In genomic region chr1:178066904-178067531, GRCh38 we compare ENCODE assay signal across 10 cellular contexts. TPM values are rescaled to one million over a fixed set of nuclear protein-coding genes. Genes with fewer than 3 reads are reported as not detected.
DNase-seq lines count a peak whose midpoint lies in the region; ATAC-seq and TF ChIP-seq lines count a peak whose summit lies in the region.
"Had no signal": no experiment of that assay in that cellular context is flagged by ENCODE, and none has a peak within 500 bp of the region (broad histone marks: within the 10 kb centered on the region; RNA-seq: fewer than 3 reads in every experiment).

No MANE protein-coding gene starts in this region.

- no peaks in the 10 kb centered on the region for H3K4me1 Mint-ChIP-seq in endothelial cell (ENCODE audit: unreplicated experiment)
- H3K4me1 Mint-ChIP-seq in naive thymus-derived CD8-positive, alpha-beta T cell, result peaks cover 0 to 6% (median under 1%) of the 10 kb centered on the region in 4 donors

- H3K27me3 Mint-ChIP-seq in endothelial cell (ENCODE audit: unreplicated experiment), result no peaks in the 10 kb centered on the region
- H3K27me3 Mint-ChIP-seq in naive thymus-derived CD8-positive, alpha-beta T cell, result peaks cover 0 to 2% (median 0%) of the 10 kb centered on the region in 5 donors

- POLR2A ChIA-PET in naive thymus-derived CD8-positive, alpha-beta T cell (lab: Charles Lee), result no interaction called here

- H3K27ac ChIP-seq in cingulate gyrus (ENCODE audit: low read depth, low read length), result peak overlapping the region; percentile 22

- DNase-seq in endothelial cell (ENCODE audit: low spot score) (no peak), HPDE6-E6E7 (ENCODE audit: extremely low spot score) (no peak), retina (no peak)
- DNase-seq in naive thymus-derived CD8-positive, alpha-beta T cell, result no peak
- DNase-seq: DMS 273 treated with DMSO at 0.1 percent for 48 hours; stimulated activated CD8-positive, alpha-beta memory T cell treated with anti-CD3 and anti-CD28 coated beads, Interleukin-4, amount 100 ng/mL, for 48 hours had no signal

- H3K36me3 Mint-ChIP-seq in endothelial cell (ENCODE audit: low read depth, unreplicated experiment), result no peaks in the 10 kb centered on the region
- H3K36me3 Mint-ChIP-seq in naive thymus-derived CD8-positive, alpha-beta T cell, result peaks cover 0 to 5% (median 0%) of the 10 kb centered on the region in 3 donors

- no peak for TF ChIP-seq CTCF in endothelial cell (IDR thresholded peaks at IDR 0.05; ENCODE audit: unreplicated experiment)

- no peak overlapping the region for H3K27ac Mint-ChIP-seq in endothelial cell (ENCODE audit: unreplicated experiment)
- H3K27ac Mint-ChIP-seq in naive thymus-derived CD8-positive, alpha-beta T cell, result no peak overlapping the region

- no peak overlapping the region for H3K4me3 Mint-ChIP-seq in endothelial cell (ENCODE audit: unreplicated experiment)
- no peak overlapping the region for H3K4me3 Mint-ChIP-seq in naive thymus-derived CD8-positive, alpha-beta T cell

- no peaks in the 10 kb centered on the region for H3K9me3 Mint-ChIP-seq in endothelial cell (ENCODE audit: unreplicated experiment)
- H3K9me3 Mint-ChIP-seq in naive thymus-derived CD8-positive, alpha-beta T cell, result peaks cover 0 to 30% (median 0%) of the 10 kb centered on the region in 9 donors

- ATAC-seq in GM18517 (IDR thresholded peaks at IDR 0.05; ENCODE audit: unreplicated experiment), result peak; percentile 99
- peak; percentile 94 for ATAC-seq in GM21619 (IDR thresholded peaks at IDR 0.05; ENCODE audit: unreplicated experiment)
- ATAC-seq in HG03354 (IDR thresholded peaks at IDR 0.05; ENCODE audit: poor library complexity, severe bottlenecking, unreplicated experiment), result peak; percentile 99
- ATAC-seq in naive thymus-derived CD8-positive, alpha-beta T cell, result no peak

RNA-seq across cellular contexts. Expression of gene RASAL2, which starts 26.9 kb away (rescaled TPM):
- total RNA-seq in endothelial cell (ENCODE audit: unreplicated experiment), result 82.1 TPM
- not detected for total RNA-seq in naive thymus-derived CD8-positive, alpha-beta T cell
- polyA plus RNA-seq in naive thymus-derived CD8-positive, alpha-beta T cell, result not detected

Comparison
In these comparisons a context has a peak if more than half of its experiments do, and no peak if none do; other contexts are left out.
1. ATAC-seq: peak in GM18517 (single experiment), GM21619 (single experiment) and HG03354 (single experiment); none in naive thymus-derived CD8-positive, alpha-beta T cell (0 of 2).
2. RNA of gene RASAL2, which starts 26.9 kb away (total RNA-seq): 82.1 TPM in endothelial cell (single experiment); not detected in naive thymus-derived CD8-positive, alpha-beta T cell; every median in the first group is over 10 times any median in the second.